In genomic region chr2:38497670-38498037, GRCh38 we compare ENCODE assay signal across 27 cellular contexts.
DNase-seq lines count a peak whose midpoint lies in the region; ATAC-seq and TF ChIP-seq lines count a peak whose summit lies in the region.
"Had no signal": no experiment of that assay in that cellular context is flagged by ENCODE, and none has a peak within 500 bp of the region (broad histone marks: within the 10 kb centered on the region; RNA-seq: fewer than 3 reads in every experiment).

No MANE protein-coding gene starts in this region.

- H3K4me1 ChIP-seq in left ventricle myocardium inferior (peaks cover 32% of the 10 kb centered on the region), heart left ventricle (peaks cover 0 to 40% (median 10%) of the 10 kb centered on the region in 12 donors), subcutaneous abdominal adipose tissue (ENCODE audit: control insufficient read depth in 5 of 5, insufficient read depth in 5 of 5, low read length in 5 of 5) (peaks cover 4 to 46% (median 35%) of the 10 kb centered on the region in 5 donors), HAP-1 (peaks cover 5% of the 10 kb centered on the region; the same call in 1 of the 2 replicates)
- H3K4me1 ChIP-seq: SJSA1 had no signal

- WGBS in heart left ventricle, 4 donors = 87 to 99% (median 91%) methylated on average over 3 of the region's 3 CpGs

- H3K4me3 Mint-ChIP-seq in immature natural killer cell = no peak overlapping the region
- no peak overlapping the region for H3K4me3 Mint-ChIP-seq in activated T-cell treated with anti-CD3 and anti-CD28 coated beads, Interleukin-2, amount 50 U/mL, for 4 hours
- H3K4me3 Mint-ChIP-seq: activated naive CD8-positive, alpha-beta T cell treated with anti-CD3 and anti-CD28 coated beads for 36 hours; CD14-positive monocyte; effector memory CD8-positive, alpha-beta T cell; T-helper 1 cell treated with Interleukin-12 subunit alpha and Interleukin-12 subunit beta and Interleukin-4 antibody, amounts not matched to agents 30 μg/mL and 1 μg/mL, for 36 hours had no signal

- peaks cover 0 to 3% (median 0%) of the 10 kb centered on the region in 3 donors for H3K36me3 Mint-ChIP-seq in immature natural killer cell
- H3K36me3 Mint-ChIP-seq in activated T-cell treated with anti-CD3 and anti-CD28 coated beads, Interleukin-2, amount 50 U/mL, for 4 hours (ENCODE audit: insufficient read depth) = no peaks in the 10 kb centered on the region
- H3K36me3 Mint-ChIP-seq: activated naive CD8-positive, alpha-beta T cell treated with anti-CD3 and anti-CD28 coated beads for 36 hours; CD14-positive monocyte had no signal

- H3K36me3 ChIP-seq in left ventricle myocardium inferior (no peaks in the 10 kb centered on the region), heart left ventricle (no peaks in the 10 kb centered on the region), subcutaneous abdominal adipose tissue (ENCODE audit: control insufficient read depth in 5 of 5, insufficient read depth in 5 of 5, low read length in 5 of 5) (peaks cover 0 to 10% (median 2%) of the 10 kb centered on the region in 5 donors), HAP-1 (replicated peaks) (no peaks in the 10 kb centered on the region)
- H3K36me3 ChIP-seq: ascending aorta, cardiac muscle cell, heart right ventricle, neutrophil, SJSA1, thoracic aorta had no signal

- peaks cover 0 to 3% (median 0%) of the 10 kb centered on the region in 6 donors for H3K9me3 Mint-ChIP-seq in immature natural killer cell
- H3K9me3 Mint-ChIP-seq in activated T-cell treated with anti-CD3 and anti-CD28 coated beads, Interleukin-2, amount 50 U/mL, for 4 hours = peaks cover 7% of the 10 kb centered on the region

- DNase-seq in left ventricle myocardium inferior (no peak), heart left ventricle (no peak), NCI-H526 treated with DMSO at 0.1 percent for 48 hours (lab: John Stamatoyannopoulos, UW) (peak; percentile 12), left colon (no peak), immature natural killer cell (no peak), HAP-1 (ENCODE audit: low spot score in 2 of 2) (no peak)
- DNase-seq in activated T-cell treated with anti-CD3 and anti-CD28 coated beads, Interleukin-2, amount 50 U/mL, for 4 hours = no peak
- DNase-seq: activated CD4-positive, alpha-beta T cell treated with anti-CD3 and anti-CD28 coated beads for 4 hours; activated effector memory CD4-positive, alpha-beta T cell treated with Interleukin-2 at 50 U/mL for 16 hours; activated naive CD8-positive, alpha-beta T cell treated with anti-CD3 and anti-CD28 coated beads for 36 hours; activated T-cell treated with anti-CD3 and anti-CD28 coated beads for 4 hours; effector memory CD8-positive, alpha-beta T cell; erythroblast; H7; NCI-H1694; RPMI8226; stimulated activated naive CD8-positive, alpha-beta T cell treated with anti-CD3 and anti-CD28 coated beads, Interleukin-15, Interleukin-2, amounts not matched to agents 100 U/mL and 50 U/mL, for 24 hours had no signal

- peaks cover 9 to 10% of the 10 kb centered on the region in 2 donors for H3K4me1 Mint-ChIP-seq in immature natural killer cell
- H3K4me1 Mint-ChIP-seq in activated T-cell treated with anti-CD3 and anti-CD28 coated beads, Interleukin-2, amount 50 U/mL, for 4 hours (ENCODE audit: low read depth) = peaks cover 6% of the 10 kb centered on the region
- H3K4me1 Mint-ChIP-seq: CD14-positive monocyte had no signal

- no peak overlapping the region for H3K9ac ChIP-seq in subcutaneous abdominal adipose tissue (ENCODE audit: low read length in 5 of 5)

- in situ Hi-C loops in HAP-1 (cut with MboI; ENCODE audit: low sequenced_read_pairs) = no loop called here

- H3K27ac ChIP-seq in left ventricle myocardium inferior (replicated peaks) (peak overlapping the region; percentile 12), heart left ventricle (peak overlapping the region in 1 of 12 donors; percentile 52), subcutaneous abdominal adipose tissue (ENCODE audit: low read depth, low read length) (peak overlapping the region; percentile 1)
- H3K27ac ChIP-seq: ascending aorta, cardiac muscle cell, coronary artery, neutrophil, SJSA1, thoracic aorta had no signal

- ATAC-seq in heart left ventricle = no peak
- ATAC-seq in left colon = peak; percentile 89
- no peak for ATAC-seq in activated T-cell treated with anti-CD3 and anti-CD28 coated beads, Interleukin-2, amount 50 U/mL, for 4 hours
- ATAC-seq: effector memory CD8-positive, alpha-beta T cell; stimulated activated naive CD8-positive, alpha-beta T cell treated with anti-CD3 and anti-CD28 coated beads, Interleukin-15, Interleukin-2, amounts not matched to agents 100 U/mL and 50 U/mL, for 24 hours had no signal

- H3K9me3 ChIP-seq in left ventricle myocardium inferior (replicated peaks) (peaks cover 10% of the 10 kb centered on the region), heart left ventricle (peaks cover 0 to 12% (median 7%) of the 10 kb centered on the region in 12 donors), subcutaneous abdominal adipose tissue (ENCODE audit: control insufficient read depth in 5 of 5, low read length in 5 of 5) (peaks cover 0 to 11% (median 7%) of the 10 kb centered on the region in 5 donors), HAP-1 (no peaks in the 10 kb centered on the region)
- H3K9me3 ChIP-seq: neutrophil had no signal

- TF ChIP-seq CTCF in left ventricle myocardium inferior (IDR thresholded peaks at IDR 0.05; ENCODE audit: borderline replicate concordance) (no peak), heart left ventricle (IDR thresholded peaks at IDR 0.05) (no peak)

- intact Hi-C loops in left ventricle myocardium inferior (cut with micrococcal nuclease) = no loop called here
- intact Hi-C loops in heart left ventricle (cut with DNase I) = loop anchor here in 1 of 10 donors (5.0 kb wide), 1 partner anchor 120 kb away; the partner anchor contains the start of gene ATL2
- intact Hi-C loops in left colon (cut with DNase I, micrococcal nuclease) = no loop called here

- TF ChIP-seq POLR2A in heart left ventricle (IDR thresholded peaks at IDR 0.05) = no peak

- H3K4me3 ChIP-seq in left ventricle myocardium inferior (no peak overlapping the region), heart left ventricle (no peak overlapping the region), subcutaneous abdominal adipose tissue (ENCODE audit: low read depth in 1 of 5, low read length in 5 of 5) (no peak overlapping the region), HAP-1 (no peak overlapping the region)
- H3K4me3 ChIP-seq: ascending aorta, cardiac muscle cell, coronary artery, heart right ventricle, SJSA1, thoracic aorta had no signal

- peaks cover 6 to 7% (median 6%) of the 10 kb centered on the region in 3 donors for H3K27me3 Mint-ChIP-seq in immature natural killer cell (ENCODE audit: low read depth in 3 of 3)
- H3K27me3 Mint-ChIP-seq in activated T-cell treated with anti-CD3 and anti-CD28 coated beads, Interleukin-2, amount 50 U/mL, for 4 hours (ENCODE audit: low read depth) = peaks cover 20% of the 10 kb centered on the region

- H3K27me3 ChIP-seq in left ventricle myocardium inferior (ENCODE audit: low read depth) (no peaks in the 10 kb centered on the region), heart left ventricle (no peaks in the 10 kb centered on the region), subcutaneous abdominal adipose tissue (ENCODE audit: control insufficient read depth in 5 of 5, insufficient read depth in 4 of 5, low read length in 5 of 5) (no peaks in the 10 kb centered on the region), HAP-1 (ENCODE audit: low read depth) (no peaks in the 10 kb centered on the region)
- H3K27me3 ChIP-seq: ascending aorta, cardiac muscle cell, heart right ventricle, neutrophil, SJSA1 had no signal

- no peak overlapping the region for H3K27ac Mint-ChIP-seq in immature natural killer cell
- H3K27ac Mint-ChIP-seq: activated naive CD8-positive, alpha-beta T cell treated with anti-CD3 and anti-CD28 coated beads for 36 hours; CD14-positive monocyte; T-helper 1 cell treated with Interleukin-12 subunit alpha and Interleukin-12 subunit beta and Interleukin-4 antibody, amounts not matched to agents 30 μg/mL and 1 μg/mL, for 36 hours had no signal
